ENCODE assay signal across 8 cellular contexts in the genomic region with DNA sequence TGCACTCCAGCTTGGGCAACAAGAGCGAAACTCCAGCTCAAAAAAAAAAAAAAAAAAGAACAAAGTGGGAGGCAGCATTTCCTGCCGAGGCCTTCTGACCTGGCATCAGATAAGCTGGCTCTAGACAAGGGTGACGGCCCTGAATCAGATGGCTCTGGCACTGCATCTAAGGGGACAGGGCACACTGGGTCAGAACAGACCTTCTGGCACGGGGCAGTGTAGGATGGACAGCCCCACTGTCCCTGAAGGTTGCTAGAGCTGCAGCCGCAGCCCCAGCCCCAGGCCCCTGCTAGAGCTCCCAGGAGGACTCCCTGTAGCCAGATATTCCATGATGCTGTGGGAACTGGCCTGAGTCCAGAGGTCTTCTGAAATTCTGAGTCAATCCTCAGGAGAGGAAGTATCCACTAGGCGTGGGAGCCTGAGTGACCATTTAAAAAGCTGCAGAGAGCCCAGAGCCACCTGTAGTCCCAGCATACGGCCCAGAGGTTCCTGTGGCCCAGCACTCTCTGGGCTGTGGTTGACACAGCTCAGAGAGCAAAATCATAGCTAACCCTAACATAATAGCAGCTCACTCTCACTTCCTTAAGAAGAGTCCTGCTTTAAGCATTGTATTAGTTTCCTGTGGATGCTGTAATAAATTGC.
DNase-seq lines count a peak whose midpoint lies in the region; ATAC-seq and TF ChIP-seq lines count a peak whose summit lies in the region.

No MANE protein-coding gene starts in this region.

- no peak for TF ChIP-seq POLR2A in stomach (IDR thresholded peaks at IDR 0.05)

- no peak for TF ChIP-seq EP300 in stomach (IDR thresholded peaks at IDR 0.05)

- intact Hi-C loops in stomach (cut with DNase I; ENCODE audit: low total_unique reads) = no loop called here

- no peaks in the 10 kb centered on the region for H3K9me3 ChIP-seq in stomach

- H3K4me1 ChIP-seq in stomach = peaks cover 0 to 16% (median 3%) of the 10 kb centered on the region in 4 donors

- DNase-seq in AG09309 (ENCODE audit: low read depth) = peak; percentile 59
- DNase-seq in choroid plexus epithelial cell (ENCODE audit: low read depth) = peak; percentile 83
- peak; percentile 87 for DNase-seq in skeletal muscle cell (ENCODE audit: low read depth)
- no peak for DNase-seq in stomach
- no peak for DNase-seq in activated naive CD4-positive, alpha-beta T cell treated with anti-CD3 and anti-CD28 coated beads, Interleukin-2, amount 50 U/mL, for 72 hours (ENCODE audit: low spot score in 2 of 2)
- no peak for DNase-seq in T-helper 2 cell

- H3K36me3 Mint-ChIP-seq in activated naive CD4-positive, alpha-beta T cell treated with anti-CD3 and anti-CD28 coated beads, Interleukin-2, amount 50 U/mL, for 72 hours = no peaks in the 10 kb centered on the region

- ATAC-seq in GM19438 (IDR thresholded peaks at IDR 0.05; ENCODE audit: low read depth, unreplicated experiment) = peak; percentile 95
- ATAC-seq in HG03354 (IDR thresholded peaks at IDR 0.05; ENCODE audit: poor library complexity, severe bottlenecking, unreplicated experiment) = peak; percentile 96
- no peak for ATAC-seq in activated naive CD4-positive, alpha-beta T cell treated with anti-CD3 and anti-CD28 coated beads, Interleukin-2, amount 50 U/mL, for 72 hours

- no peaks in the 10 kb centered on the region for H3K27me3 ChIP-seq in stomach

- no peak overlapping the region for H3K27ac Mint-ChIP-seq in activated naive CD4-positive, alpha-beta T cell treated with anti-CD3 and anti-CD28 coated beads, Interleukin-2, amount 50 U/mL, for 72 hours

- H3K9me3 Mint-ChIP-seq in activated naive CD4-positive, alpha-beta T cell treated with anti-CD3 and anti-CD28 coated beads, Interleukin-2, amount 50 U/mL, for 72 hours = no peaks in the 10 kb centered on the region

- H3K36me3 ChIP-seq in stomach = no peaks in the 10 kb centered on the region

- H3K4me3 ChIP-seq in AG09309 (ENCODE audit: control insufficient read depth, low read depth, low read length) = no peak overlapping the region
- no peak overlapping the region for H3K4me3 ChIP-seq in choroid plexus epithelial cell (ENCODE audit: low read depth, low read length)
- no peak overlapping the region for H3K4me3 ChIP-seq in skeletal muscle cell (ENCODE audit: low read depth, low read length)
- H3K4me3 ChIP-seq in stomach = no peak overlapping the region

- TF ChIP-seq CTCF in AG09309 (IDR thresholded peaks at IDR 0.05; ENCODE audit: control insufficient read depth, insufficient read depth, low read depth, low read length, missing control alignments) (no peak), choroid plexus epithelial cell (conservative IDR thresholded peaks at IDR 0.05; ENCODE audit: low read depth, low read length) (no peak), stomach (IDR thresholded peaks at IDR 0.05) (no peak)

- 40 to 58% (median 53%) methylated on average over 4 to 7 of the region's 7 CpGs for WGBS in stomach, 5 donors

- peak overlapping the region in 2 of 5 donors; percentile 17 to 55 for H3K27ac ChIP-seq in stomach

Comparison
In these comparisons a context has a peak if more than half of its experiments do, and no peak if none do; other contexts are left out.
1. DNase-seq: peak in AG09309 (single experiment), choroid plexus epithelial cell (single experiment) and skeletal muscle cell (single experiment); none in stomach (single experiment), activated naive CD4-positive, alpha-beta T cell treated with anti-CD3 and anti-CD28 coated beads, Interleukin-2, amount 50 U/mL, for 72 hours (0 of 2) and T-helper 2 cell (0 of 5).
2. ATAC-seq: peak in GM19438 (single experiment) and HG03354 (single experiment); none in activated naive CD4-positive, alpha-beta T cell treated with anti-CD3 and anti-CD28 coated beads, Interleukin-2, amount 50 U/mL, for 72 hours (0 of 2).